Comparison of ENCODE assay signal across 1 cellular context in genomic region chr5:133111299-133111698, GRCh38.
TF ChIP-seq lines count a peak whose summit lies in the region.

No MANE protein-coding gene starts in this region.

TF ChIP-seq in HEK293, 187 proteins besides CTCF, POLR2A, EP300 and RAD21 (continued from another document and continues in another):
- TF ChIP-seq KLF17 (tag by site-specific recombination; IDR thresholded peaks at IDR 0.05) = 0 out of 2 replicates have a peak, but pooled peaks have one; percentile 37
- no peak for TF ChIP-seq ZNF146 (tag by site-specific recombination; IDR thresholded peaks at IDR 0.05)
- TF ChIP-seq SCRT2 (tag by site-specific recombination; IDR thresholded peaks at IDR 0.05) = no peak
- TF ChIP-seq ZBTB48 (tag by site-specific recombination; IDR thresholded peaks at IDR 0.05) = peak; percentile 44
- no peak for TF ChIP-seq ZNF473 (tag by site-specific recombination; IDR thresholded peaks at IDR 0.05)
- peak; percentile 55; the same call in 1 of the 2 replicates for TF ChIP-seq ZBTB21 (tag by site-specific recombination; IDR thresholded peaks at IDR 0.05)
- TF ChIP-seq ZNF654 (tag by site-specific recombination; IDR thresholded peaks at IDR 0.05; ENCODE audit: low read depth) = peak; percentile 98
- no peak for TF ChIP-seq ZSCAN5A (tag by site-specific recombination; IDR thresholded peaks at IDR 0.05)
- TF ChIP-seq PATZ1 (tag by site-specific recombination; IDR thresholded peaks at IDR 0.05) = no peak
- TF ChIP-seq ZNF223 (tag by site-specific recombination; IDR thresholded peaks at IDR 0.05) = no peak
- TF ChIP-seq OSR2 (tag by site-specific recombination; IDR thresholded peaks at IDR 0.05) = no peak
- TF ChIP-seq ZBTB17 (tag by site-specific recombination; IDR thresholded peaks at IDR 0.05) = peak; percentile 59
- TF ChIP-seq REST (tag by site-specific recombination; IDR thresholded peaks at IDR 0.05) = no peak
- TF ChIP-seq GLIS2 (tag by site-specific recombination; IDR thresholded peaks at IDR 0.05) = no peak
- TF ChIP-seq ZNF629 (tag by site-specific recombination; IDR thresholded peaks at IDR 0.05) = peak; percentile 78; the same call in 1 of the 2 replicates
- no peak for TF ChIP-seq ZNF670 (tag by site-specific recombination; IDR thresholded peaks at IDR 0.05; ENCODE audit: low read depth)
- TF ChIP-seq ZNF350 (tag by site-specific recombination; IDR thresholded peaks at IDR 0.05) = no peak
- no peak for TF ChIP-seq AEBP2 (tag by site-specific recombination; IDR thresholded peaks at IDR 0.05; ENCODE audit: borderline replicate concordance)
- no peak for TF ChIP-seq ZIC2 (tag by site-specific recombination; IDR thresholded peaks at IDR 0.05)
- TF ChIP-seq ZNF521 (tag by site-specific recombination; IDR thresholded peaks at IDR 0.05) = no peak
- TF ChIP-seq ZNF280D (tag by site-specific recombination; IDR thresholded peaks at IDR 0.05) = no peak
- TF ChIP-seq ZNF658 (tag by site-specific recombination; IDR thresholded peaks at IDR 0.05) = no peak
- TF ChIP-seq KLF7 (tag by site-specific recombination; IDR thresholded peaks at IDR 0.05; ENCODE audit: borderline replicate concordance) = no peak
- no peak for TF ChIP-seq ZNF18 (tag by site-specific recombination; IDR thresholded peaks at IDR 0.05)
- no peak for TF ChIP-seq ZNF645 (tag by site-specific recombination; IDR thresholded peaks at IDR 0.05)
- TF ChIP-seq ZNF311 (tag by site-specific recombination; IDR thresholded peaks at IDR 0.05; ENCODE audit: borderline replicate concordance) = no peak
- TF ChIP-seq ZNF501 (tag by site-specific recombination; IDR thresholded peaks at IDR 0.05) = peak; percentile 79
- peak; percentile 47; the same call in 1 of the 2 replicates for TF ChIP-seq SP7 (tag by site-specific recombination; IDR thresholded peaks at IDR 0.05)
- TF ChIP-seq ZFP37 (tag by site-specific recombination; IDR thresholded peaks at IDR 0.05) = no peak
- TF ChIP-seq ZNF514 (tag by site-specific recombination; IDR thresholded peaks at IDR 0.05) = no peak
- TF ChIP-seq EGR2 (tag by site-specific recombination; IDR thresholded peaks at IDR 0.05; ENCODE audit: low read depth) = no peak
- no peak for TF ChIP-seq ZNF138 (tag by site-specific recombination; IDR thresholded peaks at IDR 0.05; ENCODE audit: borderline replicate concordance)
- no peak for TF ChIP-seq ZSCAN16 (tag by site-specific recombination; IDR thresholded peaks at IDR 0.05)
- TF ChIP-seq OVOL3 (tag by site-specific recombination; IDR thresholded peaks at IDR 0.05) = no peak
- TF ChIP-seq ZNF184 (tag by site-specific recombination; IDR thresholded peaks at IDR 0.05) = no peak
- TF ChIP-seq ZNF621 (tag by site-specific recombination; IDR thresholded peaks at IDR 0.05) = no peak
- no peak for TF ChIP-seq ZNF292 (tag by site-specific recombination; IDR thresholded peaks at IDR 0.05; ENCODE audit: borderline replicate concordance, low read depth)
- TF ChIP-seq ZNF221 (tag by site-specific recombination; IDR thresholded peaks at IDR 0.05; ENCODE audit: borderline replicate concordance) = no peak
- TF ChIP-seq ZNF211 (tag by site-specific recombination; IDR thresholded peaks at IDR 0.05; ENCODE audit: low read depth) = no peak
- no peak for TF ChIP-seq ZNF266 (tag by site-specific recombination; IDR thresholded peaks at IDR 0.05; ENCODE audit: low read depth)
- no peak for TF ChIP-seq ZBTB10 (tag by site-specific recombination; IDR thresholded peaks at IDR 0.05)
- no peak for TF ChIP-seq BCL11B (tag by site-specific recombination; IDR thresholded peaks at IDR 0.05; ENCODE audit: low read depth)
- TF ChIP-seq ZNF600 (tag by site-specific recombination; IDR thresholded peaks at IDR 0.05) = no peak
- no peak for TF ChIP-seq ZNF777 (tag by site-specific recombination; IDR thresholded peaks at IDR 0.05; ENCODE audit: borderline replicate concordance)
- TF ChIP-seq ZNF19 (tag by site-specific recombination; IDR thresholded peaks at IDR 0.05; ENCODE audit: low read depth) = no peak
- TF ChIP-seq ZNF341 (tag by site-specific recombination; IDR thresholded peaks at IDR 0.05; ENCODE audit: low read depth) = no peak
